1 cellular context compared by ENCODE assay signal in the genomic region with DNA sequence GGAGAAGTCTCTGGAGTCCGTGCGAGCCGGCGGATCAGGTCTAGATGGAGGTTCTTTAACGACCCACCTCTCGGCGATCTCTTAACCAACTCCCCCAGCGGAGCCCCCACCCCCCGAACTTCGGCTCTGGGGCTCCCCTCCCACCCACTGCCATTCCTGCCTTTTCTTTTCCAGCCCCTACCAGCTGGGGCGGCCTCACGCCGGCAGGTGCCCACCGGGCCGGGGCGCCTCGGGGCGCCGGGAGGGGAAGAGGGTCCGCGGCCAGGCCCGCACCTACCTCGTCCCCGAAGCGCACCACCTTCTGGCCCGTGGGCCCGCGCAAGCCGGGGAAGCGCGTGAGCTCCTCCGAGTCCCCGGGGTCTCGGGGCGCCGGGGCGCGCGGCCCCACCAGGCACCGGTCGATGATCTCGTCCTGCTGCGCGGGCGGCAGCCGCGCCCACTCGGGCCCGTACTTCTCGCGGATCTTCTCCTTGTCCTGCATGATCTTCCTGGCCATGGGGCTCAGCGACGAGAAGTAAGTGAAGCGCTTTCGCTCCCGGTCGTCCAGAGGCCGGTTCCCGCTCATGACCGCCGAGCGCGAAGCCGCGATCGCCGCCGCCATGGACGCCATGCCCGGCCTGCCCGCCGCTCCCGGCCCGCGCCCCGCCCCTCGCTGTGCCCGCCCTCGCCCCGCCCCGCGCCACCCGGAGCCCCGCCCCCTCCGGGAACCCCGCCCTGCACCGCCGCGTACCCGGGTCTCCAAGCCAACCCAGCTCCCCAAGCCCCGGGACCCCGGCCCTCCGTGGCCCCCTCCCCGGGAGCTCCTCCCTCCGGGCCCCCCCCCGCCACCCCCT.
A peak's percentile ranks its signal among the peaks of the same experiment; 100 is the strongest.
TF ChIP-seq lines count a peak whose summit lies in the region.

A gene with protein sequence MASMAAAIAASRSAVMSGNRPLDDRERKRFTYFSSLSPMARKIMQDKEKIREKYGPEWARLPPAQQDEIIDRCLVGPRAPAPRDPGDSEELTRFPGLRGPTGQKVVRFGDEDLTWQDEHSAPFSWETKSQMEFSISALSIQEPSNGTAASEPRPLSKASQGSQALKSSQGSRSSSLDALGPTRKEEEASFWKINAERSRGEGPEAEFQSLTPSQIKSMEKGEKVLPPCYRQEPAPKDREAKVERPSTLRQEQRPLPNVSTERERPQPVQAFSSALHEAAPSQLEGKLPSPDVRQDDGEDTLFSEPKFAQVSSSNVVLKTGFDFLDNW (minus strand): TSS at position 619 of the 833 bp plus-strand sequence. CDS start 9 bp downstream, at position 610.

TF ChIP-seq in GM12878, 131 proteins besides CTCF, POLR2A, EP300 and RAD21 (continued from another document):
- TF ChIP-seq, protein P1, sequence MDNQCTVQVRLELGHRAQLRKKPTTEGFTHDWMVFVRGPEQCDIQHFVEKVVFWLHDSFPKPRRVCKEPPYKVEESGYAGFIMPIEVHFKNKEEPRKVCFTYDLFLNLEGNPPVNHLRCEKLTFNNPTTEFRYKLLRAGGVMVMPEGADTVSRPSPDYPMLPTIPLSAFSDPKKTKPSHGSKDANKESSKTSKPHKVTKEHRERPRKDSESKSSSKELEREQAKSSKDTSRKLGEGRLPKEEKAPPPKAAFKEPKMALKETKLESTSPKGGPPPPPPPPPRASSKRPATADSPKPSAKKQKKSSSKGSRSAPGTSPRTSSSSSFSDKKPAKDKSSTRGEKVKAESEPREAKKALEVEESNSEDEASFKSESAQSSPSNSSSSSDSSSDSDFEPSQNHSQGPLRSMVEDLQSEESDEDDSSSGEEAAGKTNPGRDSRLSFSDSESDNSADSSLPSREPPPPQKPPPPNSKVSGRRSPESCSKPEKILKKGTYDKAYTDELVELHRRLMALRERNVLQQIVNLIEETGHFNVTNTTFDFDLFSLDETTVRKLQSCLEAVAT (IDR thresholded peaks at IDR 0.05): no peak
- TF ChIP-seq BACH1 (IDR thresholded peaks at IDR 0.05; ENCODE audit: borderline replicate concordance) (peak; percentile 54; the same call in 1 of the 2 replicates), ETV6 (conservative IDR thresholded peaks at IDR 0.05 in 1 of 2, IDR thresholded peaks at IDR 0.05 in 1 of 2; ENCODE audit: borderline replicate concordance in 1 of 2, low read depth in 1 of 2) (no peak), LARP7 (IDR thresholded peaks at IDR 0.05) (peak; percentile 83), IKZF1 (conservative IDR thresholded peaks at IDR 0.05) (peak; percentile 66), TAF1 (IDR thresholded peaks at IDR 0.05; ENCODE audit: borderline replicate concordance, low read depth, low read length) (0 out of 2 replicates have a peak, but pooled peaks have one; percentile 30), NR2F1 (conservative IDR thresholded peaks at IDR 0.05) (peak; percentile 31; the same call in 1 of the 2 replicates), BHLHE40 (IDR thresholded peaks at IDR 0.05; ENCODE audit: borderline replicate concordance in 1 of 2, low read depth in 2 of 2, low read length in 1 of 2) (peak in 1 of 2 experiments; percentile 24; a peak in 2 of 4 replicates), NKRF (conservative IDR thresholded peaks at IDR 0.05) (no peak), DPF2 (IDR thresholded peaks at IDR 0.05) (0 out of 2 replicates have a peak, but pooled peaks have one; percentile 26), STAT1 (conservative IDR thresholded peaks at IDR 0.05) (no peak)
TF ChIP-seq in GM12878: peak in this region for 12.
